In the genomic region with DNA sequence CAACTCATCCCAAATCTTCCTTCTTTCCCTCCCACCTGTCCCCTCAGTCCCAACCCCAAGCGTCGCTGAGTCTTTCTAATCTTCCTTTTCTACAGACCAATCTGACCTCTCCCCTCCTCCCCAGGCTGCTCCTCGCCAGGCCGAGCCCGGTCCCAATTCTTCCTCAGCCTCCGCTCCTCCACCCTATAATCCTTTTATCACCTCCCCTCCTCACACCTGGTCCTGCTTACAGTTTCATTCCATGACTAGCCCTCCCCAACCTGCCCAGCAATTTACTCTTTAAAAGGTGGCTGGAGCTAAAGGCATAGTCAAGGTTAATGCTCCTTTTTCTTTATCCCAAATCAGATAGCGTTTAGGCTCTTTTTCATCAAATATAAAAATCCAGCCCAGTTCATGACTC, we compare ENCODE assay signal across 9 cellular contexts. TPM values are rescaled to one million over a fixed set of nuclear protein-coding genes. Genes with fewer than 3 reads are reported as not detected.
"Had no signal": no experiment of that assay in that cellular context is flagged by ENCODE, and none has a peak within 500 bp of the region (broad histone marks: within the 10 kb centered on the region; RNA-seq: fewer than 3 reads in every experiment).

No MANE protein-coding gene starts in this region.

RNA-seq across cellular contexts. Expression of a gene that starts 52.3 kb away (rescaled TPM):
- total RNA-seq: subcutaneous adipose tissue, suprapubic skin, thoracic aorta, transverse colon, upper lobe of left lung, upper lobe of right lung, ureter, uterus, vagina had no signal
